12 cellular contexts compared by ENCODE assay signal in genomic region chr1:244952940-244953339, GRCh38.
DNase-seq lines count a peak whose midpoint lies in the region; ATAC-seq, FAIRE-seq and TF ChIP-seq lines count a peak whose summit lies in the region.
"Had no signal": no experiment of that assay in that cellular context is flagged by ENCODE, and none has a peak within 500 bp of the region (broad histone marks: within the 10 kb centered on the region; RNA-seq: fewer than 3 reads in every experiment).

No MANE protein-coding gene starts in this region.

- no peaks in the 10 kb centered on the region for H3K9me3 Mint-ChIP-seq in GM23338
- H3K9me3 Mint-ChIP-seq: T-helper 1 cell treated with Interleukin-12 subunit alpha and Interleukin-12 subunit beta and Interleukin-4 antibody, amounts not matched to agents 30 μg/mL and 1 μg/mL, for 36 hours had no signal

- no peak for TF ChIP-seq POLR2A in H54 (IDR thresholded peaks at IDR 0.05; ENCODE audit: low read depth, low read length)

- no peak overlapping the region for H3K4me3 ChIP-seq in GM23338

- no peaks in the 10 kb centered on the region for H3K36me3 Mint-ChIP-seq in GM23338 (ENCODE audit: low read depth)

- H3K27ac ChIP-seq in GM23338 (ENCODE audit: low read depth) = no peak overlapping the region

- no peak overlapping the region for H3K4me3 Mint-ChIP-seq in GM23338
- H3K4me3 Mint-ChIP-seq: T-helper 1 cell treated with Interleukin-12 subunit alpha and Interleukin-12 subunit beta and Interleukin-4 antibody, amounts not matched to agents 30 μg/mL and 1 μg/mL, for 36 hours had no signal

- no peak for FAIRE-seq in H54 (lab: Jason Lieb, UNC)

- H3K27ac Mint-ChIP-seq in GM23338 = no peak overlapping the region
- H3K27ac Mint-ChIP-seq: T-helper 1 cell treated with Interleukin-12 subunit alpha and Interleukin-12 subunit beta and Interleukin-4 antibody, amounts not matched to agents 30 μg/mL and 1 μg/mL, for 36 hours had no signal

- no peaks in the 10 kb centered on the region for H3K9me2 ChIP-seq in GM23338 (ENCODE audit: insufficient read depth)

- no peak overlapping the region for H2AFZ ChIP-seq in GM23338

- DNase-seq in mucosa of gallbladder (ENCODE audit: low spot score) = peak; percentile 23
- no peak for DNase-seq in A172 (ENCODE audit: low spot score)
- DNase-seq in GM23338 (ENCODE audit: low spot score) = no peak
- DNase-seq in H54 (ENCODE audit: insufficient read length, low spot score) = no peak
- DNase-seq in G401 (ENCODE audit: low spot score) = no peak
- DNase-seq: activated naive CD4-positive, alpha-beta T cell; erythroblast; stimulated activated CD4-positive, alpha-beta T cell treated with anti-CD3 and anti-CD28 coated beads, Interleukin-4, amount 100 ng/mL, for 1 hour had no signal

- ATAC-seq in GM18870 (IDR thresholded peaks at IDR 0.05; ENCODE audit: unreplicated experiment) (peak; percentile 94), GM21786 (IDR thresholded peaks at IDR 0.05; ENCODE audit: unreplicated experiment) (peak; percentile 95), HG03521 (IDR thresholded peaks at IDR 0.05; ENCODE audit: unreplicated experiment) (peak; percentile 81), GM23338 (no peak)

- H3K36me3 ChIP-seq in GM23338 (ENCODE audit: insufficient read depth) = no peaks in the 10 kb centered on the region

- peaks cover 3% of the 10 kb centered on the region; the same call in 1 of the 3 replicates for H3K4me1 Mint-ChIP-seq in GM23338

- no peak overlapping the region for H3K4me2 ChIP-seq in GM23338

- no peaks in the 10 kb centered on the region for H3K27me3 ChIP-seq in GM23338 (ENCODE audit: insufficient read depth)

- no peak for TF ChIP-seq CTCF in GM23338 (conservative IDR thresholded peaks at IDR 0.05; ENCODE audit: low read depth in 2 of 2)

- no peaks in the 10 kb centered on the region for H4K20me1 ChIP-seq in GM23338 (replicated peaks; ENCODE audit: insufficient read depth)

- no peaks in the 10 kb centered on the region for H3K4me1 ChIP-seq in GM23338 (ENCODE audit: insufficient read depth)

- H3K27me3 Mint-ChIP-seq in GM23338 (ENCODE audit: insufficient read depth, low read depth, poor library complexity) = no peaks in the 10 kb centered on the region

- H3K79me2 ChIP-seq in GM23338 (replicated peaks; ENCODE audit: insufficient read depth) = no peaks in the 10 kb centered on the region

- no peaks in the 10 kb centered on the region for H3F3A ChIP-seq in GM23338 (replicated peaks; ENCODE audit: low read depth)

- in situ Hi-C loops in G401 (cut with HindIII; ENCODE audit: low sequenced_read_pairs) = no loop called here

TF ChIP-seq in GM23338, 12 proteins besides CTCF, POLR2A, EP300 and RAD21 (continues in another document):
- TF ChIP-seq ZNF462 (CRISPR knock-in tag; IDR thresholded peaks at IDR 0.05) (no peak), EZH2phosphoT487 (IDR thresholded peaks at IDR 0.05; ENCODE audit: unreplicated experiment) (no peak), STAT1 (IDR thresholded peaks at IDR 0.05; ENCODE audit: unreplicated experiment) (no peak), ZNF114 (CRISPR knock-in tag; IDR thresholded peaks at IDR 0.05) (no peak), REST (IDR thresholded peaks at IDR 0.05; ENCODE audit: unreplicated experiment) (no peak), JUNB (IDR thresholded peaks at IDR 0.05; ENCODE audit: unreplicated experiment) (no peak), NANOG (IDR thresholded peaks at IDR 0.05; ENCODE audit: borderline replicate concordance) (no peak), POLR2AphosphoS5 (IDR thresholded peaks at IDR 0.05; ENCODE audit: low read depth) (no peak), CREB1 (CRISPR knock-in tag; IDR thresholded peaks at IDR 0.05; ENCODE audit: low read depth) (no peak)
- TF ChIP-seq, protein P1, sequence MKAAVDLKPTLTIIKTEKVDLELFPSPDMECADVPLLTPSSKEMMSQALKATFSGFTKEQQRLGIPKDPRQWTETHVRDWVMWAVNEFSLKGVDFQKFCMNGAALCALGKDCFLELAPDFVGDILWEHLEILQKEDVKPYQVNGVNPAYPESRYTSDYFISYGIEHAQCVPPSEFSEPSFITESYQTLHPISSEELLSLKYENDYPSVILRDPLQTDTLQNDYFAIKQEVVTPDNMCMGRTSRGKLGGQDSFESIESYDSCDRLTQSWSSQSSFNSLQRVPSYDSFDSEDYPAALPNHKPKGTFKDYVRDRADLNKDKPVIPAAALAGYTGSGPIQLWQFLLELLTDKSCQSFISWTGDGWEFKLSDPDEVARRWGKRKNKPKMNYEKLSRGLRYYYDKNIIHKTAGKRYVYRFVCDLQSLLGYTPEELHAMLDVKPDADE (IDR thresholded peaks at IDR 0.05) = no peak
